ENCODE assay signal across 9 cellular contexts in the genomic region with DNA sequence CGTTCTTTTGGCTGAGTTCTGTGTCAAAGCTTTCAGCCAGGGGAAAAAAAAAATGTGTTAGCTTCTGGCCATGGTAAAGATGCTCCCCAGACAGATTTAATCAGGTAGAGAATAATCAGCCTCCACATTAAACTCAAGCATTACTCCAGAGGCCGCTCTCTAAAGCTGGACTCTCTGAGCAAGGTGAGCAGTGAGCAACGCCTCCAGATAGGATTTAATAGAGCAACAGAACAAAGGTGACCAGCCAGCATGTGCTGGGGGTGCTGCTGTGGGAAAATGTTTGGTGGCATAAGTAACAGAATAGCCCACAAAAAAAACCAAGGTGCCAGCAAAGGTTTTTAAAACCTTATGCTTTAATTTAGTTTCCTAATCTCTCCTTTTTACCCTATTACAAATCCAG.
DNase-seq lines count a peak whose midpoint lies in the region; ATAC-seq and TF ChIP-seq lines count a peak whose summit lies in the region.
"Had no signal": no experiment of that assay in that cellular context is flagged by ENCODE, and none has a peak within 500 bp of the region (broad histone marks: within the 10 kb centered on the region; RNA-seq: fewer than 3 reads in every experiment).

No MANE protein-coding gene starts in this region.

- H2BK5ac ChIP-seq in mesendoderm (ENCODE audit: low read length) = no peak overlapping the region

- no peaks in the 10 kb centered on the region for H3K27me3 Mint-ChIP-seq in T-helper 1 cell treated with Interleukin-12 subunit alpha and Interleukin-12 subunit beta and Interleukin-4 antibody, amounts not matched to agents 30 μg/mL and 1 μg/mL, for 36 hours (ENCODE audit: low read depth)
- no peaks in the 10 kb centered on the region for H3K27me3 Mint-ChIP-seq in central memory CD8-positive, alpha-beta T cell
- no peaks in the 10 kb centered on the region for H3K27me3 Mint-ChIP-seq in progenitor cell of endocrine pancreas

- peak overlapping the region; percentile 8 for H3K27ac Mint-ChIP-seq in T-helper 1 cell treated with Interleukin-12 subunit alpha and Interleukin-12 subunit beta and Interleukin-4 antibody, amounts not matched to agents 30 μg/mL and 1 μg/mL, for 36 hours
- peak overlapping the region; percentile 86 to 90 for H3K27ac Mint-ChIP-seq in activated naive CD4-positive, alpha-beta T cell treated with anti-CD3 and anti-CD28 coated beads, Interleukin-2, amount 50 U/mL, for 72 hours
- peak overlapping the region; percentile 81 for H3K27ac Mint-ChIP-seq in central memory CD8-positive, alpha-beta T cell (ENCODE audit: low read depth)
- H3K27ac Mint-ChIP-seq in progenitor cell of endocrine pancreas = peak overlapping the region; percentile 41

- H2BK15ac ChIP-seq in mesendoderm (replicated peaks; ENCODE audit: low read depth) = no peak overlapping the region

- H3K4me1 Mint-ChIP-seq in T-helper 1 cell treated with Interleukin-12 subunit alpha and Interleukin-12 subunit beta and Interleukin-4 antibody, amounts not matched to agents 30 μg/mL and 1 μg/mL, for 36 hours (ENCODE audit: low read depth) = peaks cover 37% of the 10 kb centered on the region
- peaks cover 44% of the 10 kb centered on the region for H3K4me1 Mint-ChIP-seq in central memory CD8-positive, alpha-beta T cell
- H3K4me1 Mint-ChIP-seq in progenitor cell of endocrine pancreas (ENCODE audit: low read depth) = peaks cover 16% of the 10 kb centered on the region

- TF ChIP-seq CTCF in progenitor cell of endocrine pancreas (IDR thresholded peaks at IDR 0.05; ENCODE audit: unreplicated experiment) (no peak), omental fat pad (IDR thresholded peaks at IDR 0.05) (no peak)

- H3K18ac ChIP-seq in mesendoderm (ENCODE audit: low read length) = no peak overlapping the region

- H4K5ac ChIP-seq in mesendoderm (ENCODE audit: low read length) = no peak overlapping the region

- no peaks in the 10 kb centered on the region for H3K27me3 ChIP-seq in mesendoderm (ENCODE audit: insufficient read depth, low read length, poor library complexity)
- H3K27me3 ChIP-seq: BLaER1 had no signal

- no peak overlapping the region for H3K4me3 Mint-ChIP-seq in T-helper 1 cell treated with Interleukin-12 subunit alpha and Interleukin-12 subunit beta and Interleukin-4 antibody, amounts not matched to agents 30 μg/mL and 1 μg/mL, for 36 hours
- no peak overlapping the region for H3K4me3 Mint-ChIP-seq in central memory CD8-positive, alpha-beta T cell
- no peak overlapping the region for H3K4me3 Mint-ChIP-seq in progenitor cell of endocrine pancreas (ENCODE audit: low read depth)

- no peak overlapping the region for H2AK5ac ChIP-seq in mesendoderm (ENCODE audit: low read length)

- H3K4me2 ChIP-seq in mesendoderm (ENCODE audit: low read length) = no peak overlapping the region

- no peak overlapping the region for H3K9ac ChIP-seq in mesendoderm (ENCODE audit: low read length)
- H3K9ac ChIP-seq: BLaER1 had no signal

- H3K4me1 ChIP-seq in mesendoderm (ENCODE audit: control insufficient read depth, low read depth, low read length) = no peaks in the 10 kb centered on the region

- ATAC-seq in activated naive CD4-positive, alpha-beta T cell treated with anti-CD3 and anti-CD28 coated beads, Interleukin-2, amount 50 U/mL, for 72 hours = no peak
- no peak for ATAC-seq in central memory CD8-positive, alpha-beta T cell (replicated peaks; ENCODE audit: extremely low read depth, poor library complexity, severe bottlenecking)
- ATAC-seq in omental fat pad (ENCODE audit: low FRiP score) = no peak

- no peaks in the 10 kb centered on the region for H3K9me3 Mint-ChIP-seq in T-helper 1 cell treated with Interleukin-12 subunit alpha and Interleukin-12 subunit beta and Interleukin-4 antibody, amounts not matched to agents 30 μg/mL and 1 μg/mL, for 36 hours
- no peaks in the 10 kb centered on the region for H3K9me3 Mint-ChIP-seq in activated naive CD4-positive, alpha-beta T cell treated with anti-CD3 and anti-CD28 coated beads, Interleukin-2, amount 50 U/mL, for 72 hours
- no peaks in the 10 kb centered on the region for H3K9me3 Mint-ChIP-seq in central memory CD8-positive, alpha-beta T cell
- no peaks in the 10 kb centered on the region for H3K9me3 Mint-ChIP-seq in progenitor cell of endocrine pancreas (ENCODE audit: low read depth)

- H3K36me3 Mint-ChIP-seq in T-helper 1 cell treated with Interleukin-12 subunit alpha and Interleukin-12 subunit beta and Interleukin-4 antibody, amounts not matched to agents 30 μg/mL and 1 μg/mL, for 36 hours (ENCODE audit: low read depth) = peaks cover 25% of the 10 kb centered on the region
- H3K36me3 Mint-ChIP-seq in activated naive CD4-positive, alpha-beta T cell treated with anti-CD3 and anti-CD28 coated beads, Interleukin-2, amount 50 U/mL, for 72 hours = peaks cover 13 to 33% of the 10 kb centered on the region in 2 donors
- H3K36me3 Mint-ChIP-seq in central memory CD8-positive, alpha-beta T cell (ENCODE audit: insufficient read depth) = peaks cover 78% of the 10 kb centered on the region
- H3K36me3 Mint-ChIP-seq in progenitor cell of endocrine pancreas (ENCODE audit: insufficient read depth) = peaks cover 11% of the 10 kb centered on the region

- H3K23ac ChIP-seq in mesendoderm (ENCODE audit: low read length) = no peak overlapping the region

- no peak overlapping the region for H3K4ac ChIP-seq in mesendoderm (ENCODE audit: low read depth, low read length)

- H3K36me3 ChIP-seq in mesendoderm (ENCODE audit: control insufficient read depth, insufficient read depth, low read length) = no peaks in the 10 kb centered on the region

- no peak overlapping the region for H3K4me3 ChIP-seq in mesendoderm (ENCODE audit: low read length)
- H3K4me3 ChIP-seq: BLaER1 had no signal

- no peaks in the 10 kb centered on the region for H3K79me2 ChIP-seq in mesendoderm (ENCODE audit: control insufficient read depth, insufficient read depth, low read length)

- WGBS in mesendoderm (ENCODE audit: extremely low coverage, insufficient coverage, low lambda C conversion rate) = no CpG with 5 or more reads among the region's 3 CpGs

- H3K56ac ChIP-seq in mesendoderm (ENCODE audit: low read length) = no peak overlapping the region

- no peak for DNase-seq in T-helper 1 cell
- no peak for DNase-seq in activated naive CD4-positive, alpha-beta T cell treated with anti-CD3 and anti-CD28 coated beads, Interleukin-2, amount 50 U/mL, for 72 hours (ENCODE audit: low spot score in 2 of 2)
- DNase-seq in activated naive CD4-positive, alpha-beta T cell (lab: John Stamatoyannopoulos, UW) = no peak
- DNase-seq in central memory CD8-positive, alpha-beta T cell (ENCODE audit: low spot score in 2 of 2) = no peak
- DNase-seq in progenitor cell of endocrine pancreas (ENCODE audit: low spot score, unreplicated experiment) = no peak
- no peak for DNase-seq in mesendoderm
- no peak for DNase-seq in omental fat pad (ENCODE audit: low spot score)

- H4K8ac ChIP-seq in mesendoderm (ENCODE audit: low read depth, low read length) = no peak overlapping the region

- H3K79me1 ChIP-seq in mesendoderm (ENCODE audit: low read length) = no peaks in the 10 kb centered on the region

- no peak overlapping the region for H3K27ac ChIP-seq in mesendoderm (ENCODE audit: low read depth, low read length)
- H3K27ac ChIP-seq: BLaER1 had no signal

- H2BK120ac ChIP-seq in mesendoderm (ENCODE audit: low read depth, low read length) = no peak overlapping the region

Comparison
In these comparisons a context has a peak if more than half of its experiments do, and no peak if none do; other contexts are left out.
1. H3K27ac Mint-ChIP-seq: peak in every context shown above with its lines; median percentile 88 in activated naive CD4-positive, alpha-beta T cell treated with anti-CD3 and anti-CD28 coated beads, Interleukin-2, amount 50 U/mL, for 72 hours; 81 in central memory CD8-positive, alpha-beta T cell; 41 in progenitor cell of endocrine pancreas; 8 in T-helper 1 cell treated with Interleukin-12 subunit alpha and Interleukin-12 subunit beta and Interleukin-4 antibody, amounts not matched to agents 30 μg/mL and 1 μg/mL, for 36 hours.